Comparison of ENCODE assay signal across 8 cellular contexts in genomic region chr7:1961776-1962276, GRCh38.
A peak's percentile ranks its signal among the peaks of the same experiment; 100 is the strongest.
DNase-seq lines count a peak whose midpoint lies in the region; ATAC-seq, FAIRE-seq and TF ChIP-seq lines count a peak whose summit lies in the region.

No MANE protein-coding gene starts in this region.

- peak; percentile 32 to 40 for DNase-seq in stimulated activated CD4-positive, alpha-beta T cell treated with anti-CD3 and anti-CD28 coated beads, Interleukin-12 subunit alpha, Interleukin-12 subunit beta, amount 100 ng/mL, for 24 hours (ENCODE audit: low read depth in 2 of 2)
- DNase-seq in stimulated activated CD4-positive, alpha-beta T cell treated with anti-CD3 and anti-CD28 coated beads, Interleukin-12 subunit alpha, Interleukin-12 subunit beta, amount 100 ng/mL, for 4 hours, result no peak
- DNase-seq in activated T-cell treated with anti-CD3 and anti-CD28 coated beads for 48 hours (ENCODE audit: low read depth) (peak; percentile 44), fibroblast of villous mesenchyme (ENCODE audit: low read depth) (peak; percentile 64), urothelium cell line (ENCODE audit: low spot score) (peak; percentile 53), omental fat pad (ENCODE audit: low spot score) (no peak), HuH-7.5 (ENCODE audit: low spot score) (no peak), NCI-H1048 (lab: John Stamatoyannopoulos, UW) (no peak)

- FAIRE-seq in urothelium cell line (lab: Jason Lieb, UNC), result peak; percentile 99

- TF ChIP-seq CTCF in fibroblast of villous mesenchyme (IDR thresholded peaks at IDR 0.05; ENCODE audit: insufficient read depth, low read depth, low read length) (no peak), omental fat pad (IDR thresholded peaks at IDR 0.05) (no peak)

- ATAC-seq in omental fat pad (ENCODE audit: low FRiP score), result no peak

- no peak overlapping the region for H3K4me3 ChIP-seq in fibroblast of villous mesenchyme (ENCODE audit: low read depth, low read length)

Comparison
In these comparisons a context has a peak if more than half of its experiments do, and no peak if none do; other contexts are left out.
1. DNase-seq: peak in stimulated activated CD4-positive, alpha-beta T cell treated with anti-CD3 and anti-CD28 coated beads, Interleukin-12 subunit alpha, Interleukin-12 subunit beta, amount 100 ng/mL, for 24 hours (2 of 2), activated T-cell treated with anti-CD3 and anti-CD28 coated beads for 48 hours (single experiment), fibroblast of villous mesenchyme (single experiment) and urothelium cell line (single experiment); none in stimulated activated CD4-positive, alpha-beta T cell treated with anti-CD3 and anti-CD28 coated beads, Interleukin-12 subunit alpha, Interleukin-12 subunit beta, amount 100 ng/mL, for 4 hours (single experiment), omental fat pad (single experiment), HuH-7.5 (single experiment) and NCI-H1048 (single experiment).